Comparison of ENCODE assay signal across 10 cellular contexts in the genomic region with DNA sequence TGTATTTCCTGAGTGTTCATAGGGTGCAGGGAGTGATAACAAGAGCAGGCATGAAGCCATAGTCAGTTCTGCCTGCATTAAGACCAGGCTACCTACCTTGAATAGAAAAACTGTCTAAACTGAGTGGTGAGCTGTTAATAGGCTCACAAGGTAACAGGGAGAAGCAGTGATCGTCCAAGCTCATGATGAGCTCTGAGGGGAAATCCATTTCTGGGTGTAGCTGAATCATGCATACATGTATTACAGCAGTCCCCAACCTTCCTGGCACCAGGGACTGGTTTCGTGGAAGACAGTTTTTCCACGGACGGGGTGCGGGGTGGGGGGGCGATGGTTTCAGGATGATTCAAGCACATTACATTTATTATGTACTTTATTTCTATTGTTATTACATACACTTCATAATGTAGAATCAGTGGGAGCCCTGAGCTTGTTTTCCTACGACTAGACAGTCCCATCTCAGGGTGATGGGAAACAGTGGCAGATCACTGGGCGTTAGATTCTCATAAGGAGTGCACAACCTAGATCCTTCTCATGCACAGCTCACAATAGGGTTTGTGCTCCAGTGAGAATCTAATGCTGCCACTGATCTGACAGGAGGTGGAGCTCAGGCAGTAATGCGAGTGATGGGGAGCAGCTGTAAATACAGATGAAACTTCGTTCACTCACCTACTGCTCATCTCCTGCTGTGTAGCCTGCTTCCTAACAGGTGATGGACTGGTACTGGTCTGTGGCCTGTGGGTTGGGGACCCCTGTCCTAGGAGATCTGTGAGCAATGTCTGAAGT.
A peak's percentile ranks its signal among the peaks of the same experiment; 100 is the strongest.
DNase-seq lines count a peak whose midpoint lies in the region; ATAC-seq and TF ChIP-seq lines count a peak whose summit lies in the region.
"Had no signal": no experiment of that assay in that cellular context is flagged by ENCODE, and none has a peak within 500 bp of the region (broad histone marks: within the 10 kb centered on the region; RNA-seq: fewer than 3 reads in every experiment).

No MANE protein-coding gene starts in this region.

- H3K36me3 Mint-ChIP-seq in activated CD8-positive, alpha-beta T cell treated with anti-CD3 and anti-CD28 coated beads for 36 hours (ENCODE audit: low read depth): peaks cover 1% of the 10 kb centered on the region
- H3K36me3 Mint-ChIP-seq in activated CD8-positive, alpha-beta T cell treated with anti-CD3 and anti-CD28 coated beads, Interleukin-2, amount 10 ng/mL, durations not matched to agents 7 days and 5 days (ENCODE audit: low read depth): peaks cover 4% of the 10 kb centered on the region
- H3K36me3 Mint-ChIP-seq in T-helper 17 cell (ENCODE audit: low read depth): no peaks in the 10 kb centered on the region
- no peaks in the 10 kb centered on the region for H3K36me3 Mint-ChIP-seq in dendritic cell treated with granulocyte-macrophage colony-stimulating factor and Interleukin-4, amounts not matched to agents 40 ng/mL and 50 ng/mL, for 4 days (ENCODE audit: low read depth)

- TF ChIP-seq CTCF in activated CD8-positive, alpha-beta T cell treated with anti-CD3 and anti-CD28 coated beads for 36 hours (IDR thresholded peaks at IDR 0.05): no peak

- H3K27me3 Mint-ChIP-seq in activated CD8-positive, alpha-beta T cell treated with anti-CD3 and anti-CD28 coated beads for 36 hours: no peaks in the 10 kb centered on the region
- no peaks in the 10 kb centered on the region for H3K27me3 Mint-ChIP-seq in activated CD8-positive, alpha-beta T cell treated with anti-CD3 and anti-CD28 coated beads, Interleukin-2, amount 10 ng/mL, durations not matched to agents 7 days and 5 days (ENCODE audit: low read depth)
- no peaks in the 10 kb centered on the region for H3K27me3 Mint-ChIP-seq in T-helper 17 cell
- no peaks in the 10 kb centered on the region for H3K27me3 Mint-ChIP-seq in dendritic cell treated with granulocyte-macrophage colony-stimulating factor and Interleukin-4, amounts not matched to agents 40 ng/mL and 50 ng/mL, for 4 days

- peak; percentile 92 for ATAC-seq in activated CD8-positive, alpha-beta T cell treated with anti-CD3 and anti-CD28 coated beads for 36 hours
- no peak for ATAC-seq in activated CD8-positive, alpha-beta T cell treated with anti-CD3 and anti-CD28 coated beads, Interleukin-2, amount 10 ng/mL, durations not matched to agents 7 days and 5 days
- peak; percentile 73 for ATAC-seq in T-helper 17 cell

- POLR2A ChIA-PET in activated CD8-positive, alpha-beta T cell treated with anti-CD3 and anti-CD28 coated beads for 36 hours (lab: Charles Lee): interaction anchor here (0.9 to 2.0 kb wide), 8 partner anchors 8 to 108 kb away, joined by 3 to 4 read pairs (median 3); a partner anchor contains a TSS
- POLR2A ChIA-PET in activated CD8-positive, alpha-beta T cell treated with anti-CD3 and anti-CD28 coated beads, Interleukin-2, amount 10 ng/mL, durations not matched to agents 7 days and 5 days (lab: Charles Lee): interaction anchor here (0.6 to 1.2 kb wide), 4 partner anchors 23 to 234 kb away, joined by 3 to 4 read pairs (median 3); a partner anchor contains a TSS

- peak overlapping the region; percentile 62 for H3K27ac Mint-ChIP-seq in activated CD8-positive, alpha-beta T cell treated with anti-CD3 and anti-CD28 coated beads for 36 hours
- no peak overlapping the region for H3K27ac Mint-ChIP-seq in activated CD8-positive, alpha-beta T cell treated with anti-CD3 and anti-CD28 coated beads, Interleukin-2, amount 10 ng/mL, durations not matched to agents 7 days and 5 days
- peak overlapping the region; percentile 68 for H3K27ac Mint-ChIP-seq in T-helper 17 cell
- peak overlapping the region; percentile 35 for H3K27ac Mint-ChIP-seq in dendritic cell treated with granulocyte-macrophage colony-stimulating factor and Interleukin-4, amounts not matched to agents 40 ng/mL and 50 ng/mL, for 4 days

- CTCF ChIA-PET in activated CD8-positive, alpha-beta T cell treated with anti-CD3 and anti-CD28 coated beads for 36 hours (lab: Charles Lee): interaction anchor here (0.6 to 1.3 kb wide), 8 partner anchors 13 to 159 kb away, joined by 3 to 5 read pairs (median 3); no protein-coding TSS in a partner anchor
- CTCF ChIA-PET in activated CD8-positive, alpha-beta T cell treated with anti-CD3 and anti-CD28 coated beads, Interleukin-2, amount 10 ng/mL, durations not matched to agents 7 days and 5 days (lab: Charles Lee): interaction anchor here (0.7 to 2.1 kb wide), 6 partner anchors 8 to 117 kb away, joined by 3 to 6 read pairs (median 4); no protein-coding TSS in a partner anchor

- peaks cover 64% of the 10 kb centered on the region for H3K4me1 Mint-ChIP-seq in activated CD8-positive, alpha-beta T cell treated with anti-CD3 and anti-CD28 coated beads for 36 hours (ENCODE audit: low read depth)
- peaks cover 55% of the 10 kb centered on the region for H3K4me1 Mint-ChIP-seq in activated CD8-positive, alpha-beta T cell treated with anti-CD3 and anti-CD28 coated beads, Interleukin-2, amount 10 ng/mL, durations not matched to agents 7 days and 5 days (ENCODE audit: low read depth)
- peaks cover 23% of the 10 kb centered on the region for H3K4me1 Mint-ChIP-seq in T-helper 17 cell
- peaks cover 44% of the 10 kb centered on the region for H3K4me1 Mint-ChIP-seq in dendritic cell treated with granulocyte-macrophage colony-stimulating factor and Interleukin-4, amounts not matched to agents 40 ng/mL and 50 ng/mL, for 4 days (ENCODE audit: low read depth)

- H3K9me3 ChIP-seq in T-helper 17 cell (ENCODE audit: control insufficient read depth, low read length, poor library complexity, severe bottlenecking): no peaks in the 10 kb centered on the region

- intact Hi-C loops in activated CD8-positive, alpha-beta T cell treated with anti-CD3 and anti-CD28 coated beads for 36 hours (cut with micrococcal nuclease): no loop called here
- intact Hi-C loops in dendritic cell treated with granulocyte-macrophage colony-stimulating factor and Interleukin-4, amounts not matched to agents 40 ng/mL and 50 ng/mL, for 4 days (cut with micrococcal nuclease): no loop called here

- peak; percentile 79 for DNase-seq in activated CD8-positive, alpha-beta T cell treated with anti-CD3 and anti-CD28 coated beads for 36 hours
- no peak for DNase-seq in activated CD8-positive, alpha-beta T cell treated with anti-CD3 and anti-CD28 coated beads, Interleukin-2, amount 10 ng/mL, durations not matched to agents 7 days and 5 days
- no peak for DNase-seq in T-helper 17 cell
- no peak for DNase-seq in SHP77 (lab: John Stamatoyannopoulos, UW)
- no peak for DNase-seq in NCI-H1092 treated with DMSO at 0.1 percent for 48 hours (lab: John Stamatoyannopoulos, UW)
- DNase-seq in NCI-H510A treated with DMSO at 0.1 percent for 48 hours (lab: John Stamatoyannopoulos, UW): no peak
- no peak for DNase-seq in EL
- DNase-seq: 8988T, NCI-H446 treated with DMSO at 0.1 percent for 48 hours had no signal

- no peak overlapping the region for H3K4me3 Mint-ChIP-seq in activated CD8-positive, alpha-beta T cell treated with anti-CD3 and anti-CD28 coated beads for 36 hours
- no peak overlapping the region for H3K4me3 Mint-ChIP-seq in activated CD8-positive, alpha-beta T cell treated with anti-CD3 and anti-CD28 coated beads, Interleukin-2, amount 10 ng/mL, durations not matched to agents 7 days and 5 days
- H3K4me3 Mint-ChIP-seq in T-helper 17 cell: no peak overlapping the region
- no peak overlapping the region for H3K4me3 Mint-ChIP-seq in dendritic cell treated with granulocyte-macrophage colony-stimulating factor and Interleukin-4, amounts not matched to agents 40 ng/mL and 50 ng/mL, for 4 days

- peaks cover 3% of the 10 kb centered on the region for H3K9me3 Mint-ChIP-seq in activated CD8-positive, alpha-beta T cell treated with anti-CD3 and anti-CD28 coated beads for 36 hours
- H3K9me3 Mint-ChIP-seq in activated CD8-positive, alpha-beta T cell treated with anti-CD3 and anti-CD28 coated beads, Interleukin-2, amount 10 ng/mL, durations not matched to agents 7 days and 5 days (ENCODE audit: insufficient read depth): no peaks in the 10 kb centered on the region
- no peaks in the 10 kb centered on the region for H3K9me3 Mint-ChIP-seq in dendritic cell treated with granulocyte-macrophage colony-stimulating factor and Interleukin-4, amounts not matched to agents 40 ng/mL and 50 ng/mL, for 4 days
